In the genomic region with DNA sequence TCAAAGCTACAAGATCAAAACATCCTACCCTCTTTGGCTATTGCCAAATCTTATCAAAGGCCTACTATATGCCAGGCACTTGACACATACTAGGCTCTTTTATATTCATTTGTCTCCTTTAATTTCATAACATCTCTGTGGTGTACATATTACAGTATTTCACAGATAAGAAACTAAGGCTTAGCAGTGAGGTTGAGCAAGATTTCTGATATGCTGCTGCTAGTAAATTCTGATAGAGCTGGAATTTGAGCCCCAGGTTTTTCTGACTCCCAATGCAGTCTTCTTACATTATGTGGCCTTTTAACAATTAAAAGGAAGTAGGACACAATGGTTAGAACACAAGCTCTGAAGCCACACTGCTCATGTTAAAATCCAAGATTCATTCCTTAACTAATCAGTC, we compare ENCODE assay signal across 33 cellular contexts. TPM values are rescaled to one million over a fixed set of nuclear protein-coding genes. Genes with fewer than 3 reads are reported as not detected.
"Had no signal": no experiment of that assay in that cellular context is flagged by ENCODE, and none has a peak within 500 bp of the region (broad histone marks: within the 10 kb centered on the region; RNA-seq: fewer than 3 reads in every experiment).

No MANE protein-coding gene starts in this region.

- H3K4me3 Mint-ChIP-seq: naive thymus-derived CD8-positive, alpha-beta T cell; nephron; neural crest cell; stimulated activated memory B cell treated with anti-CD40 and anti-IgM and Interleukin-4, amounts not matched to agents 10 μg/mL and 1 μg/mL and 100 μg/mL, for 72 hours; stimulated activated naive CD8-positive, alpha-beta T cell treated with anti-CD3 and anti-CD28 coated beads, Interleukin-15, amount 100 ng/mL, for 72 hours; type B pancreatic cell had no signal

- H3K4me2 ChIP-seq: smooth muscle cell had no signal

- H3K27me3 ChIP-seq: left lung, neutrophil, ovary, right atrium auricular region, right lobe of liver, tibial nerve, uterus had no signal

- H3K4me1 Mint-ChIP-seq: nephron; neural crest cell; stimulated activated memory B cell treated with anti-CD40 and anti-IgM and Interleukin-4, amounts not matched to agents 10 μg/mL and 1 μg/mL and 100 μg/mL, for 72 hours had no signal

- H3K36me3 ChIP-seq: left lung, lower lobe of right lung, neutrophil, ovary, right atrium auricular region, right lobe of liver, tibial nerve, uterus had no signal

- H3K27ac ChIP-seq: left lung, lower lobe of right lung, neutrophil, ovary, right atrium auricular region, right lobe of liver, tibial nerve, uterus had no signal

- H3K4me3 ChIP-seq: left lung, lower lobe of right lung, ovary, right atrium auricular region, right lobe of liver, smooth muscle cell, tibial nerve, uterus had no signal

- ATAC-seq: left colon; left lung; lower lobe of right lung; naive thymus-derived CD8-positive, alpha-beta T cell; right lobe of liver; stimulated activated memory B cell treated with anti-CD40 and anti-IgM and Interleukin-4, amounts not matched to agents 10 μg/mL and 1 μg/mL and 100 μg/mL, for 72 hours; stimulated activated naive CD8-positive, alpha-beta T cell treated with anti-CD3 and anti-CD28 coated beads, Interleukin-15, amount 100 ng/mL, for 72 hours had no signal

- H3K36me3 Mint-ChIP-seq: stimulated activated memory B cell treated with anti-CD40 and anti-IgM and Interleukin-4, amounts not matched to agents 10 μg/mL and 1 μg/mL and 100 μg/mL, for 72 hours; type B pancreatic cell had no signal

- DNase-seq: hippocampal formation; kidney; left colon; left lung; lower lobe of right lung; mammary epithelial cell; mesenchymal stem cell; naive thymus-derived CD8-positive, alpha-beta T cell; occipital lobe; ovary; right lobe of liver; stimulated activated CD4-positive, alpha-beta T cell treated with anti-CD3 and anti-CD28 coated beads, Interleukin-1b, Interleukin-23, amount 100 ng/mL, for 48 hours; stimulated activated CD4-positive, alpha-beta T cell treated with anti-CD3 and anti-CD28 coated beads, Interleukin-2, amount 100 ng/mL, for 48 hours; stimulated activated CD4-positive, alpha-beta T cell treated with anti-CD3 and anti-CD28 coated beads, Interleukin-4, amount 100 ng/mL, for 4 hours; stimulated activated CD8-positive, alpha-beta memory T cell treated with anti-CD3 and anti-CD28 coated beads, Interleukin-4, amount 100 ng/mL, for 48 hours; stimulated activated naive CD4-positive, alpha-beta T cell treated with Interleukin-2 at 50 U/mL for 16 hours; stimulated activated naive CD8-positive, alpha-beta T cell treated with anti-CD3 and anti-CD28 coated beads, Interleukin-15, amount 100 ng/mL, for 72 hours; substantia nigra; uterus had no signal

- H3K9me3 ChIP-seq: left lung, lower lobe of right lung, neutrophil, right atrium auricular region, right lobe of liver, tibial nerve, uterus had no signal

- H3K4me1 ChIP-seq: left lung, lower lobe of right lung, right atrium auricular region, right lobe of liver, tibial nerve, uterus had no signal

- H3K27ac Mint-ChIP-seq: naive thymus-derived CD8-positive, alpha-beta T cell; nephron; progenitor cell of endocrine pancreas; stimulated activated memory B cell treated with anti-CD40 and anti-IgM and Interleukin-4, amounts not matched to agents 10 μg/mL and 1 μg/mL and 100 μg/mL, for 72 hours; stimulated activated naive CD8-positive, alpha-beta T cell treated with anti-CD3 and anti-CD28 coated beads, Interleukin-15, amount 100 ng/mL, for 72 hours; type B pancreatic cell had no signal

- H3K27me3 Mint-ChIP-seq: progenitor cell of endocrine pancreas; stimulated activated naive CD8-positive, alpha-beta T cell treated with anti-CD3 and anti-CD28 coated beads, Interleukin-15, amount 100 ng/mL, for 72 hours; type B pancreatic cell had no signal

RNA-seq across cellular contexts. Expression of gene CCDC185, which starts 16.8 kb away (rescaled TPM):
- total RNA-seq: left colon; left lung; liver; lower lobe of right lung; mammary epithelial cell; mucosa of gallbladder; naive thymus-derived CD8-positive, alpha-beta T cell; neural crest cell; occipital lobe; ovary; progenitor cell of endocrine pancreas; pulmonary artery endothelial cell; right atrium auricular region; right lobe of liver; skeletal muscle tissue; smooth muscle cell; tibial nerve; ureter; uterus had no signal

RNA-seq across cellular contexts. Expression of gene SUSD4, which starts 46.1 kb away (rescaled TPM):
- total RNA-seq: pulmonary artery endothelial cell, tibial nerve had no signal
